In genomic region chr13:45314822-45315221, GRCh38 we compare ENCODE assay signal across 35 cellular contexts.
"Had no signal": no experiment of that assay in that cellular context is flagged by ENCODE, and none has a peak within 500 bp of the region (broad histone marks: within the 10 kb centered on the region; RNA-seq: fewer than 3 reads in every experiment).

No MANE protein-coding gene starts in this region.

- H3K4me3 ChIP-seq: MG63 had no signal

- H3K27ac ChIP-seq: KMS-11 had no signal

- H3K27me3 ChIP-seq: MG63 had no signal

- H3K4me2 ChIP-seq: KMS-11 had no signal

- H3K36me3 ChIP-seq: MG63 had no signal

- DNase-seq: Karpas-422, Kasumi-1, KG1, MG63, MM.1S, MV-4-11, NCI-H1048, NCI-H1092, NCI-H1092 treated with DMSO at 0.1 percent for 48 hours, NCI-H1105, NCI-H1105 treated with DMSO at 0.1 percent for 48 hours, NCI-H1417, NCI-H1417 treated with DMSO at 0.1 percent for 48 hours, NCI-H1436, NCI-H1436 treated with DMSO at 0.1 percent for 48 hours, NCI-H146, NCI-H1694, NCI-H1694 treated with DMSO at 0.1 percent for 48 hours, NCI-H187, NCI-H187 treated with DMSO at 0.1 percent for 48 hours, NCI-H1930, NCI-H2029, NCI-H2029 treated with DMSO at 0.1 percent for 48 hours, NCI-H2081, NCI-H2081 treated with DMSO at 0.1 percent for 48 hours, NCI-H2107, NCI-H2171, NCI-H2171 treated with DMSO at 0.1 percent for 48 hours, NCI-H2227 treated with DMSO at 0.1 percent for 48 hours, NCI-H226, NCI-H345, NCI-H446, NCI-H446 treated with DMSO at 0.1 percent for 48 hours, NCI-H510A had no signal

- H3K9me3 ChIP-seq: MG63 had no signal

- H3K9ac ChIP-seq: KMS-11 had no signal
